Comparison of ENCODE assay signal across 13 cellular contexts in genomic region chr1:161642697-161643096, GRCh38. TPM values are rescaled to one million over a fixed set of nuclear protein-coding genes. Genes with fewer than 3 reads are reported as not detected.
DNase-seq lines count a peak whose midpoint lies in the region; ATAC-seq, FAIRE-seq and TF ChIP-seq lines count a peak whose summit lies in the region.
"Not testable (repeated sequence)": the region's sequence is repeated elsewhere in the genome, so short reads cannot be mapped to it uniquely, and the experiment has no call there.
"Had no signal": no experiment of that assay in that cellular context is flagged by ENCODE, and none has a peak within 500 bp of the region (broad histone marks: within the 10 kb centered on the region; RNA-seq: fewer than 3 reads in every experiment).

No MANE protein-coding gene starts in this region.

- not testable (repeated sequence) for H3K4me3 ChIP-seq in AG09309 (ENCODE audit: control insufficient read depth, low read depth, low read length); GM12865 (ENCODE audit: low read depth, low read length); Loucy (ENCODE audit: low read length, poor library complexity, severe bottlenecking); fibroblast of pulmonary artery (replicated peaks; ENCODE audit: low read depth, low read length); right lobe of liver; retinal pigment epithelial cell (ENCODE audit: low read length)

- H3K27ac ChIP-seq in right lobe of liver, result not testable (repeated sequence)

- TF ChIP-seq CTCF in AG09309 (IDR thresholded peaks at IDR 0.05; ENCODE audit: control insufficient read depth, insufficient read depth, low read depth, low read length, missing control alignments) (peak; percentile 8), Loucy (conservative IDR thresholded peaks at IDR 0.05; ENCODE audit: low read length) (peak; percentile 34; the same call in 1 of the 2 replicates), right lobe of liver (IDR thresholded peaks at IDR 0.05) (peak in 1 of 4 donors; percentile 20), retinal pigment epithelial cell (conservative IDR thresholded peaks at IDR 0.05; ENCODE audit: low read depth, low read length) (peak; percentile 10)
- TF ChIP-seq CTCF in GM12865 (IDR thresholded peaks at IDR 0.05; ENCODE audit: insufficient read depth, low read depth, low read length, missing control alignments); fibroblast of pulmonary artery (IDR thresholded peaks at IDR 0.05; ENCODE audit: low read length, missing control alignments): not testable (repeated sequence)

- H3K4me1 Mint-ChIP-seq in activated naive CD8-positive, alpha-beta T cell treated with anti-CD3 and anti-CD28 coated beads, Interleukin-2, amount 10 ng/mL, durations not matched to agents 7 days and 5 days, result not testable (repeated sequence)

- peak overlapping the region; percentile 21 for H3K4me3 Mint-ChIP-seq in activated naive CD8-positive, alpha-beta T cell treated with anti-CD3 and anti-CD28 coated beads, Interleukin-2, amount 10 ng/mL, durations not matched to agents 7 days and 5 days

- not testable (repeated sequence) for H3F3A ChIP-seq in Loucy (ENCODE audit: low read depth)

- not testable (repeated sequence) for H4K20me1 ChIP-seq in Loucy (ENCODE audit: insufficient read depth, low read length, poor library complexity, severe bottlenecking)

- not testable (repeated sequence) for H3K9me2 ChIP-seq in Loucy (replicated peaks; ENCODE audit: low read depth, low read length)

- TF ChIP-seq POLR2A in right lobe of liver (IDR thresholded peaks at IDR 0.05), result not testable (repeated sequence)

- H3K36me3 Mint-ChIP-seq in activated naive CD8-positive, alpha-beta T cell treated with anti-CD3 and anti-CD28 coated beads, Interleukin-2, amount 10 ng/mL, durations not matched to agents 7 days and 5 days, result not testable (repeated sequence)

- FAIRE-seq in RCC 7860 (lab: Jason Lieb, UNC), result not testable (repeated sequence)

- not testable (repeated sequence) for H3K36me3 ChIP-seq in Loucy (ENCODE audit: insufficient read depth, low read length); right lobe of liver

- DNase-seq in AG09309 (ENCODE audit: low read depth); activated naive CD8-positive, alpha-beta T cell treated with anti-CD3 and anti-CD28 coated beads, Interleukin-2, amount 10 ng/mL, durations not matched to agents 7 days and 5 days; right lobe of liver; retinal pigment epithelial cell (ENCODE audit: low read depth): not testable (repeated sequence)
- DNase-seq in GM12865 (ENCODE audit: low read depth) (peak; percentile 32), RCC 7860 (ENCODE audit: low spot score) (peak; percentile 3), fibroblast of pulmonary artery (ENCODE audit: low read depth) (peak; percentile 23)

- not testable (repeated sequence) for H3K4me1 ChIP-seq in Loucy (ENCODE audit: insufficient read depth, low read length, poor library complexity, severe bottlenecking); right lobe of liver

- H3K27me3 Mint-ChIP-seq in activated naive CD8-positive, alpha-beta T cell treated with anti-CD3 and anti-CD28 coated beads, Interleukin-2, amount 10 ng/mL, durations not matched to agents 7 days and 5 days, result peaks cover 11% of the 10 kb centered on the region

- not testable (repeated sequence) for H3K9me3 Mint-ChIP-seq in activated naive CD8-positive, alpha-beta T cell treated with anti-CD3 and anti-CD28 coated beads, Interleukin-2, amount 10 ng/mL, durations not matched to agents 7 days and 5 days

- H3K79me2 ChIP-seq in Loucy (ENCODE audit: insufficient read depth, low read length), result not testable (repeated sequence)

- POLR2A ChIA-PET in activated naive CD8-positive, alpha-beta T cell treated with anti-CD3 and anti-CD28 coated beads, Interleukin-2, amount 10 ng/mL, durations not matched to agents 7 days and 5 days (lab: Charles Lee), result not testable (repeated sequence)

- not testable (repeated sequence) for H3K4me2 ChIP-seq in Loucy (ENCODE audit: low read depth, low read length, poor library complexity, severe bottlenecking)

- not testable (repeated sequence) for H3K27ac Mint-ChIP-seq in activated naive CD8-positive, alpha-beta T cell treated with anti-CD3 and anti-CD28 coated beads, Interleukin-2, amount 10 ng/mL, durations not matched to agents 7 days and 5 days

- not testable (repeated sequence) for H3K9ac ChIP-seq in Loucy (ENCODE audit: low read depth, low read length, poor library complexity, severe bottlenecking)

- not testable (repeated sequence) for H2AFZ ChIP-seq in Loucy (ENCODE audit: low read length)

- not testable (repeated sequence) for H3K27me3 ChIP-seq in Loucy (ENCODE audit: insufficient read depth, low read length, poor library complexity, severe bottlenecking); right lobe of liver

- intact Hi-C loops in right lobe of liver (cut with DNase I), result not testable (repeated sequence)

- WGBS in right lobe of liver (ENCODE audit: insufficient coverage, low coverage, low lambda C conversion rate, missing lambda C conversion rate), result 71% methylated on average over 1 of the region's 1 CpG

- ATAC-seq in activated naive CD8-positive, alpha-beta T cell treated with anti-CD3 and anti-CD28 coated beads, Interleukin-2, amount 10 ng/mL, durations not matched to agents 7 days and 5 days (ENCODE audit: low read depth), result peak; percentile 42
- ATAC-seq in right lobe of liver, result peak; percentile 56 to 77 (median 65)

- H3K9me3 ChIP-seq in Loucy (ENCODE audit: insufficient read depth, low read depth, low read length); right lobe of liver: not testable (repeated sequence)

RNA-seq across cellular contexts. Expression of gene FCGR3B, which starts 11.7 kb away (rescaled TPM):
- not detected for total RNA-seq in activated naive CD8-positive, alpha-beta T cell treated with anti-CD3 and anti-CD28 coated beads, Interleukin-2, amount 10 ng/mL, durations not matched to agents 7 days and 5 days
- total RNA-seq in right lobe of liver, result 10 to 100 TPM in 1 of 6 experiments, 1 to 10 TPM in 5; 1.7 to 14.3 (median 3.6) TPM
- total RNA-seq: activated T-cell treated with anti-CD3 and anti-CD28 coated beads, Interleukin-2, amount 50 U/mL, for 4 hours; Calu3; fibroblast of lung; H9; LHCN-M2 had no signal

RNA-seq across cellular contexts. Expression of gene FCGR2B, which starts 20.2 kb away (rescaled TPM):
- total RNA-seq in activated naive CD8-positive, alpha-beta T cell treated with anti-CD3 and anti-CD28 coated beads, Interleukin-2, amount 10 ng/mL, durations not matched to agents 7 days and 5 days, result under 1 TPM; 0.23 to 0.33 TPM
- 10 to 100 TPM; 15.5 to 30.9 (median 25.0) TPM for total RNA-seq in right lobe of liver
- total RNA-seq: Calu3, fibroblast of lung, H9, LHCN-M2 had no signal

Comparison
In these comparisons a context has a peak if more than half of its experiments do, and no peak if none do; other contexts are left out.
1. RNA of gene FCGR2B, which starts 20.2 kb away (total RNA-seq): 15.5 to 30.9 TPM in right lobe of liver; 0.23 to 0.33 TPM in activated naive CD8-positive, alpha-beta T cell treated with anti-CD3 and anti-CD28 coated beads, Interleukin-2, amount 10 ng/mL, durations not matched to agents 7 days and 5 days; every median in the first group is over 10 times any median in the second.